ENCODE assay signal across 10 cellular contexts in the genomic region with DNA sequence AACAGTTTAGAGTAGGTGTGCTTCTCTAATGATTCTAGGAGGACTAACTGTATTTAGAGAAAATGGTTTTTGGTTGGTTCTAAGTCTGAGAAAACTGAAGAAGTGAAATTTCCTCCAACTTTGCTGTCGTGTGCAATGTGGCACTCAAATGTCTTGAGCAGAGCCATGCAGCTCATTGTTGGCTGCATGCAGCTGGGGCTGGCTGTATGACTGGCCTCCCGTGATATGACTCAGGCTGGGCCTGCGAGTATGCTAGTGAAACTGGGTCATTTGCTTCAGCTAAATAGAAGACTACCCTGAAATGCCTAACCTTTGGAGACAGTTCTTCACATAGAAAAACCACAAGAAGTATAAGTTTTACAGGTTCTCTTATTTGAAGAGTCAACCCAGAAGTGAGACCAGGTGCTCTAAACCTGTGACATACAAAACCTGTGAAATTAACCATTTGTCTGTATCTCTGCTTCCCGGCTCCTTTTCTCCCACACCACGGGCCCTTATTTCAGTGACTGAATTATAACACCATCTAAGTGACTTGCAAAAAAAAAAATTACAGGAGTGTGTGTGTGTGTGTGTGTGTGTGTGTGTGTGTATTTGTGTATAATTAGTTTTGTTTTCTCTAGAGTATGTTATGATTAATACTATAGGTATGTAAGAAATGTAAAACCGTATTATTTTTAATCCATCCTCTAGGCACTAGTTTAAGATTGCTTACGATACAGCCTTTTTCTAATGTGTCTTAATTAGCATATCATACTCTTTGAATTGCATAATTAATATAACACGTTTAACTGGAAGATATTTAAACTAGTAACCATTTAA. TPM values are rescaled to one million over a fixed set of nuclear protein-coding genes. Genes with fewer than 3 reads are reported as not detected.
DNase-seq lines count a peak whose midpoint lies in the region; ATAC-seq and TF ChIP-seq lines count a peak whose summit lies in the region.
"Had no signal": no experiment of that assay in that cellular context is flagged by ENCODE, and none has a peak within 500 bp of the region (broad histone marks: within the 10 kb centered on the region; RNA-seq: fewer than 3 reads in every experiment).

No MANE protein-coding gene starts in this region.

- no peak for TF ChIP-seq POLR2A in gastroesophageal sphincter (IDR thresholded peaks at IDR 0.05)

- TF ChIP-seq EP300 in gastroesophageal sphincter (IDR thresholded peaks at IDR 0.05): no peak

- peak; percentile 17 for DNase-seq in AG09309 (ENCODE audit: low read depth)
- DNase-seq in activated CD8-positive, alpha-beta memory T cell treated with anti-CD3 and anti-CD28 coated beads, Interleukin-2, amount 50 U/mL, for 4 hours: peak; percentile 18
- peak; percentile 81 for DNase-seq in islet precursor cell
- DNase-seq in globus pallidus (ENCODE audit: low spot score): no peak
- DNase-seq in ecto neural progenitor cell (ENCODE audit: low spot score): no peak

- no peaks in the 10 kb centered on the region for H3K27me3 ChIP-seq in gastroesophageal sphincter
- H3K27me3 ChIP-seq: dorsolateral prefrontal cortex had no signal

- no peak for TF ChIP-seq CTCF in AG09309 (IDR thresholded peaks at IDR 0.05; ENCODE audit: control insufficient read depth, insufficient read depth, low read depth, low read length, missing control alignments)
- no peak for TF ChIP-seq CTCF in gastroesophageal sphincter (IDR thresholded peaks at IDR 0.05)

- H3K4me1 ChIP-seq in gastroesophageal sphincter: no peaks in the 10 kb centered on the region

- peak; percentile 100 for ATAC-seq in GM19397 (IDR thresholded peaks at IDR 0.05; ENCODE audit: unreplicated experiment)
- peak; percentile 100 for ATAC-seq in HG03378 (IDR thresholded peaks at IDR 0.05; ENCODE audit: unreplicated experiment)
- ATAC-seq in gastroesophageal sphincter: no peak

- WGBS in gastroesophageal sphincter (ENCODE audit: low coverage in 1 of 2), 2 donors: 71% methylated on average over 5 to 8 of the region's 8 CpGs

- H3K36me3 ChIP-seq in gastroesophageal sphincter: peaks cover 4 to 97% of the 10 kb centered on the region in 2 donors

- H3K9me3 ChIP-seq in gastroesophageal sphincter: peaks cover 0 to 6% (median 0%) of the 10 kb centered on the region in 3 donors
- H3K9me3 ChIP-seq: thoracic aorta had no signal

- H3K4me3 ChIP-seq in AG09309 (ENCODE audit: control insufficient read depth, low read depth, low read length) (no peak overlapping the region), gastroesophageal sphincter (no peak overlapping the region)
- H3K4me3 ChIP-seq: dorsolateral prefrontal cortex, thoracic aorta had no signal

- no peak overlapping the region for H3K27ac ChIP-seq in gastroesophageal sphincter
- H3K27ac ChIP-seq: dorsolateral prefrontal cortex, thoracic aorta had no signal

RNA-seq across cellular contexts. Expression of gene POLI, which starts 15.9 kb away (rescaled TPM):
- 10 to 100 TPM; 18.9 to 41.6 (median 33.6) TPM for total RNA-seq in gastroesophageal sphincter

Comparison
In these comparisons a context has a peak if more than half of its experiments do, and no peak if none do; other contexts are left out.
1. DNase-seq: peak in AG09309 (single experiment), activated CD8-positive, alpha-beta memory T cell treated with anti-CD3 and anti-CD28 coated beads, Interleukin-2, amount 50 U/mL, for 4 hours (single experiment) and islet precursor cell (single experiment); none in globus pallidus (single experiment) and ecto neural progenitor cell (single experiment).